In genomic region chr7:41524861-41525260, GRCh38 we compare ENCODE assay signal across 33 cellular contexts.
"Had no signal": no experiment of that assay in that cellular context is flagged by ENCODE, and none has a peak within 500 bp of the region (broad histone marks: within the 10 kb centered on the region; RNA-seq: fewer than 3 reads in every experiment).

No MANE protein-coding gene starts in this region.

- H3K36me3 ChIP-seq: adrenal gland, ascending aorta, brain microvascular endothelial cell, breast epithelium, cardiac muscle cell had no signal

- H3K9me3 ChIP-seq: adrenal gland, ascending aorta had no signal

- H3K4me1 ChIP-seq: adrenal gland, ascending aorta, body of pancreas, breast epithelium had no signal

- ATAC-seq: activated naive CD4-positive, alpha-beta T cell treated with anti-CD3 and anti-CD28 coated beads, Interleukin-2, amount 50 U/mL, for 72 hours; activated naive CD8-positive, alpha-beta T cell treated with anti-CD3 and anti-CD28 coated beads, Interleukin-2, amount 50 U/mL, for 24 hours; activated T-cell treated with anti-CD3 and anti-CD28 coated beads, Interleukin-2, amount 50 U/mL, for 4 hours; activated T-cell treated with anti-CD3 and anti-CD28 coated beads, Interleukin-2, amount 50 U/mL, for 72 hours; activated T-helper 17 cell treated with anti-CD3 and anti-CD28 coated beads, Interleukin-2, amount 50 U/mL, for 72 hours; body of pancreas had no signal

- FAIRE-seq: astrocyte had no signal

- DNase-seq: activated effector memory CD4-positive, alpha-beta T cell treated with anti-CD3 and anti-CD28 coated beads, Interleukin-2, amount 50 U/mL, for 16 hours; activated effector memory CD4-positive, alpha-beta T cell treated with Interleukin-2 at 50 U/mL for 16 hours; activated gamma-delta T cell; activated gamma-delta T cell treated with Interleukin-2 at 50 U/mL for 16 hours; activated naive CD4-positive, alpha-beta T cell; activated naive CD4-positive, alpha-beta T cell treated with anti-CD3 and anti-CD28 coated beads for 36 hours; activated naive CD4-positive, alpha-beta T cell treated with anti-CD3 and anti-CD28 coated beads, Interleukin-2, amount 10 ng/mL, durations not matched to agents 7 days and 5 days; activated naive CD4-positive, alpha-beta T cell treated with anti-CD3 and anti-CD28 coated beads, Interleukin-2, amount 50 U/mL, for 16 hours; activated naive CD4-positive, alpha-beta T cell treated with Interleukin-2 at 50 U/mL for 16 hours; activated naive CD8-positive, alpha-beta T cell treated with anti-CD3 and anti-CD28 coated beads for 36 hours; activated naive CD8-positive, alpha-beta T cell treated with anti-CD3 and anti-CD28 coated beads, Interleukin-2, amount 10 ng/mL, durations not matched to agents 7 days and 5 days; activated naive CD8-positive, alpha-beta T cell treated with anti-CD3 and anti-CD28 coated beads, Interleukin-2, amount 50 U/mL, for 24 hours; activated T-cell treated with anti-CD3 and anti-CD28 coated beads, Interleukin-2, amount 50 U/mL, for 1 hour; activated T-cell treated with anti-CD3 and anti-CD28 coated beads, Interleukin-2, amount 50 U/mL, for 24 hours; activated T-cell treated with anti-CD3 and anti-CD28 coated beads, Interleukin-2, amount 50 U/mL, for 4 hours; activated T-cell treated with anti-CD3 and anti-CD28 coated beads, Interleukin-2, amount 50 U/mL, for 48 hours; activated T-cell treated with anti-CD3 and anti-CD28 coated beads, Interleukin-2, amount 50 U/mL, for 72 hours; adrenal gland; amniotic stem cell; amygdala; anterior cingulate cortex; aorta; body of pancreas; brain microvascular endothelial cell; caudate nucleus; central memory CD4-positive, alpha-beta T cell; cerebellar nuclear complex had no signal

- H3K27ac ChIP-seq: adrenal gland, ascending aorta, body of pancreas, brain microvascular endothelial cell, breast epithelium, cardiac muscle cell had no signal

- H3K27me3 ChIP-seq: adrenal gland, ascending aorta, body of pancreas, brain microvascular endothelial cell, breast epithelium, cardiac muscle cell had no signal

- H3K4me3 ChIP-seq: adrenal gland, ascending aorta, body of pancreas, breast epithelium, cardiac muscle cell had no signal
